In the genomic region with DNA sequence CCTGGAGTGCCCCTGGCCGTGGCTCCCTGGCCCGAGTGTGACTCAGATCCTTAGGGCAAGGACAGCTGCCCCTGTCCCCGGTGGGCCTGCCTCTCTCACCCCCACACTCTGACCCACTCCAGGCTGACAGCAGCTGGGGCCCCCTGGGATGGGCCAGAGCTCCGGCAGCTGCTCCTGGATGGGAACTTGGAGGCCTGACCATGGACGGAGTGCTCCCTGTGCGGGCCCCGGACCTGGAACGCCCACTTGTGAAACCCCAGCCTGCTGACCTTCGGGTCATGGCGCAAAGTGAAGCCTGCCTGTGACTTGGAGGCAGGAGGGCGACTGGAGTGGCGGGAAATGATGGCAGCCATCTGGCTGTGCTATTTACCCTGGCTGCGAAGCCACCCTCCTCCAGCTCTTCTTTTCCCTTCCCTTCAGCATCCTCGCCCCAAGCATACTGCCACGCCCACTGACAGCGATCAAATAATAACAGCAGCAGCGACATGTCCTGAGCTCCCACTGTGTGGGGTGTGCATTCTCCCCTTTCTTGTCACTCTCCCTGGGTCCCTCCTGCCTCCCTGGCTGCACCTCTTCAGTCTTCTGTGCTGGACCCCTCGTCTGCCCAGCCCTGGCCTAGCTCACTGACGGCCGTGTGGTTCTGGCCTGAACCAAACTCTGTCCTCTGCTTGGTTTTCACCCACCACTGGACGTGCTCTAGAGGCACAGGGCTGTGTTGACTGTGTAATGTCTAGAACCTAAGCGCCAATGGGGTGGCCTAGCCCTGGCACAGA, we compare ENCODE assay signal across 16 cellular contexts.
DNase-seq lines count a peak whose midpoint lies in the region; ATAC-seq and TF ChIP-seq lines count a peak whose summit lies in the region.
"Had no signal": no experiment of that assay in that cellular context is flagged by ENCODE, and none has a peak within 500 bp of the region (broad histone marks: within the 10 kb centered on the region; RNA-seq: fewer than 3 reads in every experiment).

No MANE protein-coding gene starts in this region.

- CTCF ChIA-PET in HEK293 (lab: Yijun Ruan, JAX) (interaction anchor here (0.5 to 1.4 kb wide), 6 partner anchors 11 to 402 kb away, joined by 3 to 4 read pairs (median 3); no protein-coding TSS in a partner anchor), PC-9 (lab: Charles Lee) (no interaction called here)

- peaks cover 7% of the 10 kb centered on the region for H3K4me1 Mint-ChIP-seq in endodermal cell

- intact Hi-C loops in left lung (cut with DNase I), result no loop called here
- intact Hi-C loops in PC-9 (cut with micrococcal nuclease; ENCODE audit: unreplicated experiment), result no loop called here

- H4K20me1 ChIP-seq in PC-9 (ENCODE audit: insufficient read depth), result no peaks in the 10 kb centered on the region

- no peaks in the 10 kb centered on the region for H3K36me3 Mint-ChIP-seq in endodermal cell (ENCODE audit: low read depth)
- H3K36me3 Mint-ChIP-seq: naive B cell had no signal

- H3K9ac ChIP-seq in endodermal cell (ENCODE audit: extremely low read depth, low read length, poor library complexity, severe bottlenecking), result no peak overlapping the region

- no peak overlapping the region for H2AFZ ChIP-seq in PC-9

- no peaks in the 10 kb centered on the region for H3K9me3 Mint-ChIP-seq in endodermal cell
- H3K9me3 Mint-ChIP-seq: naive B cell had no signal

- H3K4me1 ChIP-seq in HEK293 (ENCODE audit: control insufficient read depth, insufficient read depth, low read length) (peaks cover 2% of the 10 kb centered on the region; the same call in 1 of the 2 replicates), endodermal cell (ENCODE audit: control insufficient read depth, insufficient read depth, low read length) (no peaks in the 10 kb centered on the region), left lung (peaks cover 12 to 59% of the 10 kb centered on the region in 2 donors), PC-9 (replicated peaks; ENCODE audit: insufficient read depth) (peaks cover 13% of the 10 kb centered on the region)
- H3K4me1 ChIP-seq: right lobe of liver had no signal

- H3F3A ChIP-seq in PC-9 (ENCODE audit: insufficient read depth, low read depth), result no peaks in the 10 kb centered on the region

- H3K27me3 Mint-ChIP-seq in endodermal cell (ENCODE audit: insufficient read depth), result no peaks in the 10 kb centered on the region
- H3K27me3 Mint-ChIP-seq: naive B cell had no signal

- POLR2A ChIA-PET in HEK293 (lab: Yijun Ruan, JAX) (interaction anchor here (0.8 kb wide), 1 partner anchor 93 kb away, joined by 3 read pairs; no protein-coding TSS in a partner anchor), PC-9 (lab: Charles Lee; ENCODE audit: unreplicated experiment) (no interaction called here)

- H3K4me2 ChIP-seq in PC-9, result no peak overlapping the region

- no peaks in the 10 kb centered on the region for H3K27me3 ChIP-seq in endodermal cell (ENCODE audit: control insufficient read depth, insufficient read depth, low read length, poor library complexity, severe bottlenecking)
- no peaks in the 10 kb centered on the region for H3K27me3 ChIP-seq in left lung
- no peaks in the 10 kb centered on the region for H3K27me3 ChIP-seq in PC-9 (ENCODE audit: insufficient read depth, low read depth)
- H3K27me3 ChIP-seq: right lobe of liver had no signal

- H3K4me3 Mint-ChIP-seq in endodermal cell, result no peak overlapping the region

- H3K27ac Mint-ChIP-seq in endodermal cell, result no peak overlapping the region

- H3K4me3 ChIP-seq in HEK293 (ENCODE audit: low read depth, low read length) (no peak overlapping the region), endodermal cell (ENCODE audit: low read length) (no peak overlapping the region), left lung (no peak overlapping the region), skeletal muscle cell (ENCODE audit: low read depth, low read length) (no peak overlapping the region), PC-9 (no peak overlapping the region)
- H3K4me3 ChIP-seq: right lobe of liver had no signal

- WGBS in endodermal cell (ENCODE audit: insufficient coverage in 1 of 2, insufficient read length in 1 of 2), 2 experiments, result 93 to 95% methylated on average over 12 to 22 of the region's 22 CpGs

- H3K79me2 ChIP-seq in PC-9 (ENCODE audit: low read depth), result no peaks in the 10 kb centered on the region

- H3K9me3 ChIP-seq in HEK293 (ENCODE audit: control insufficient read depth, insufficient read depth, low read depth, low read length) (no peaks in the 10 kb centered on the region), endodermal cell (ENCODE audit: control insufficient read depth, low read length) (no peaks in the 10 kb centered on the region), left lung (no peaks in the 10 kb centered on the region), PC-9 (ENCODE audit: insufficient read depth, low read depth) (no peaks in the 10 kb centered on the region)
- H3K9me3 ChIP-seq: right lobe of liver had no signal

- no peak for DNase-seq in endodermal cell
- peak in 1 of 2 donors; percentile 72 for DNase-seq in left lung
- peak; percentile 26 for DNase-seq in skeletal muscle cell (ENCODE audit: low read depth)
- no peak for DNase-seq in PC-9
- DNase-seq in NCI-H345 (lab: John Stamatoyannopoulos, UW), result no peak
- no peak for DNase-seq in stimulated activated CD4-positive, alpha-beta T cell treated with anti-CD3 and anti-CD28 coated beads, Interleukin-2, amount 100 ng/mL, for 24 hours
- DNase-seq: activated CD4-positive, CD25-positive, alpha-beta regulatory T cell; dermis blood vessel endothelial cell; naive B cell; NCI-H1105; NCI-H446; OCI-M1; right lobe of liver; SW 1271 had no signal

- TF ChIP-seq CTCF in HEK293 (tag by site-specific recombination; IDR thresholded peaks at IDR 0.05) (no peak), endodermal cell (conservative IDR thresholded peaks at IDR 0.05) (no peak), left lung (IDR thresholded peaks at IDR 0.05) (no peak), PC-9 (conservative IDR thresholded peaks at IDR 0.05) (no peak)

- ATAC-seq in left lung (peak; percentile 4), GM21529 (IDR thresholded peaks at IDR 0.05; ENCODE audit: unreplicated experiment) (no peak)

- no TSS peak for BruUV-seq in PC-9 (replicated peaks; lab: Mats Ljungman, UMichigan)

- H3K27ac ChIP-seq in HEK293 (ENCODE audit: extremely low read depth, low read depth, low read length) (no peak overlapping the region), endodermal cell (ENCODE audit: low read depth, low read length) (peak overlapping the region; percentile 32), left lung (peak overlapping the region in 1 of 2 donors; percentile 26), PC-9 (no peak overlapping the region)
- H3K27ac ChIP-seq: right lobe of liver had no signal

- no peaks in the 10 kb centered on the region for H3K9me2 ChIP-seq in PC-9 (ENCODE audit: insufficient read depth)

- H3K36me3 ChIP-seq in HEK293 (ENCODE audit: control insufficient read depth in 2 of 2, insufficient read depth in 1 of 2, low read length in 2 of 2), result no peaks in the 10 kb centered on the region
- H3K36me3 ChIP-seq in endodermal cell (ENCODE audit: control insufficient read depth, insufficient read depth, low read length), result no peaks in the 10 kb centered on the region
- H3K36me3 ChIP-seq in left lung, result no peaks in the 10 kb centered on the region
- no peaks in the 10 kb centered on the region for H3K36me3 ChIP-seq in PC-9 (ENCODE audit: low read depth)
- H3K36me3 ChIP-seq: right lobe of liver had no signal

TF ChIP-seq in HEK293, 187 proteins besides CTCF, POLR2A, EP300 and RAD21:
- TF ChIP-seq GLI2 (tag by site-specific recombination; IDR thresholded peaks at IDR 0.05; ENCODE audit: borderline replicate concordance, low read depth) (no peak), ZNF341 (tag by site-specific recombination; IDR thresholded peaks at IDR 0.05; ENCODE audit: low read depth) (peak; percentile 46), KLF9 (tag by site-specific recombination; IDR thresholded peaks at IDR 0.05; ENCODE audit: low read depth) (0 out of 2 replicates have a peak, but pooled peaks have one; percentile 29)
